ENCODE assay signal across 8 cellular contexts in genomic region chr4:108030332-108030731, GRCh38. TPM values are rescaled to one million over a fixed set of nuclear protein-coding genes. Genes with fewer than 3 reads are reported as not detected.
DNase-seq lines count a peak whose midpoint lies in the region; ATAC-seq, FAIRE-seq and TF ChIP-seq lines count a peak whose summit lies in the region.

No MANE protein-coding gene starts in this region.

- FAIRE-seq in D721Med (lab: Jason Lieb, UNC) = no peak

- no peaks in the 10 kb centered on the region for H3K9me2 ChIP-seq in hepatocyte (replicated peaks; ENCODE audit: insufficient read depth)

- H4K20me1 ChIP-seq in hepatocyte (ENCODE audit: insufficient read depth, poor library complexity, severe bottlenecking) = no peaks in the 10 kb centered on the region

- DNase-seq in D721Med (ENCODE audit: insufficient read length, low spot score) (no peak), SK-MEL-5 (ENCODE audit: low read depth, low spot score) (peak; percentile 82), hepatocyte (ENCODE audit: low spot score) (peak; percentile 71), NCI-H2029 (lab: John Stamatoyannopoulos, UW) (no peak)
- DNase-seq in activated naive CD4-positive, alpha-beta T cell treated with anti-CD3 and anti-CD28 coated beads, Interleukin-2, amount 50 U/mL, for 16 hours = peak; percentile 79
- DNase-seq in stimulated activated CD4-positive, alpha-beta T cell treated with anti-CD3 and anti-CD28 coated beads, Interleukin-2, amount 100 ng/mL, for 48 hours = peak; percentile 44 to 53

- no peak overlapping the region for H3K27ac ChIP-seq in hepatocyte

- no peaks in the 10 kb centered on the region for H3K4me1 ChIP-seq in hepatocyte (ENCODE audit: insufficient read depth)

- H3K4me3 ChIP-seq in hepatocyte = no peak overlapping the region

- TF ChIP-seq CTCF in D721Med (IDR thresholded peaks at IDR 0.05; ENCODE audit: insufficient read depth, missing control alignments) (peak; percentile 36), hepatocyte (IDR thresholded peaks at IDR 0.05; ENCODE audit: poor library complexity) (peak; percentile 59)

- no peak overlapping the region for H2AFZ ChIP-seq in hepatocyte

- no peaks in the 10 kb centered on the region for H3K9me3 ChIP-seq in hepatocyte (ENCODE audit: low read depth)

- no peaks in the 10 kb centered on the region for H3K27me3 ChIP-seq in hepatocyte

- H3K79me2 ChIP-seq in hepatocyte = no peaks in the 10 kb centered on the region

- 75% methylated on average over 2 of the region's 2 CpGs for WGBS in hepatocyte (ENCODE audit: low lambda C conversion rate, missing lambda C conversion rate)

- in situ Hi-C loops in SK-MEL-5 (cut with HindIII; ENCODE audit: low pct_unique_long_range_greater_than_20kb, low sequenced_read_pairs) = no loop called here

- peak; percentile 97 for ATAC-seq in GM19463 (IDR thresholded peaks at IDR 0.05; ENCODE audit: unreplicated experiment)
- peak; percentile 90 for ATAC-seq in HG03520 (IDR thresholded peaks at IDR 0.05; ENCODE audit: unreplicated experiment)

- peaks cover 4% of the 10 kb centered on the region for H3K36me3 ChIP-seq in hepatocyte (replicated peaks; ENCODE audit: insufficient read depth, low read depth)

- H3K4me2 ChIP-seq in hepatocyte = no peak overlapping the region

RNA-seq across cellular contexts. Expression of gene HADH, which starts 40.6 kb away (rescaled TPM):
- total RNA-seq in SK-MEL-5 (2014; rRNA removed; shearing (Covaris generic)) = 8.1 and 10.4 TPM in 2 replicates
- polyA plus RNA-seq in SK-MEL-5 (2015; cell fraction: cytosol; rRNA removed) = 49.1 and 53.3 TPM in 2 replicates
- 51.3 and 56.6 TPM in 2 replicates for polyA plus RNA-seq in SK-MEL-5 (2015; cell fraction: nucleus; rRNA removed)
- total RNA-seq in hepatocyte = 76.7 and 78.1 TPM in 2 replicates
- polyA plus RNA-seq in hepatocyte = 61.8 and 83.5 TPM in 2 replicates

Comparison
In these comparisons a context has a peak if more than half of its experiments do, and no peak if none do; other contexts are left out.
1. DNase-seq: peak in SK-MEL-5 (single experiment), activated naive CD4-positive, alpha-beta T cell treated with anti-CD3 and anti-CD28 coated beads, Interleukin-2, amount 50 U/mL, for 16 hours (single experiment), hepatocyte (single experiment) and stimulated activated CD4-positive, alpha-beta T cell treated with anti-CD3 and anti-CD28 coated beads, Interleukin-2, amount 100 ng/mL, for 48 hours (2 of 2); none in D721Med (single experiment) and NCI-H2029 (single experiment).